ENCODE assay signal across 1 cellular context in genomic region chrX:117840645-117841044, GRCh38.
A peak's percentile ranks its signal among the peaks of the same experiment; 100 is the strongest.
TF ChIP-seq lines count a peak whose summit lies in the region.

No MANE protein-coding gene starts in this region.

TF ChIP-seq in GM12878, 131 proteins besides CTCF, POLR2A, EP300 and RAD21 (continued from another document):
- TF ChIP-seq RUNX3 (IDR thresholded peaks at IDR 0.05; ENCODE audit: low read length) = peak; percentile 47; the same call in 1 of the 2 replicates
- no peak for TF ChIP-seq POLR2AphosphoS5 (IDR thresholded peaks at IDR 0.05; ENCODE audit: low read length)
- peak; percentile 26; the same call in 1 of the 2 replicates for TF ChIP-seq CREM (IDR thresholded peaks at IDR 0.05; ENCODE audit: low read depth)
- no peak for TF ChIP-seq SUZ12 (IDR thresholded peaks at IDR 0.05; ENCODE audit: unreplicated experiment)
- TF ChIP-seq NR2C2 (IDR thresholded peaks at IDR 0.05; ENCODE audit: borderline replicate concordance, control insufficient read depth, insufficient read length, low read depth) = no peak
- TF ChIP-seq ZBED1 (IDR thresholded peaks at IDR 0.05; ENCODE audit: borderline replicate concordance) = no peak
- 0 out of 2 replicates have a peak, but pooled peaks have one; percentile 19 for TF ChIP-seq CREB1 (IDR thresholded peaks at IDR 0.05; ENCODE audit: low read depth)
- no peak for TF ChIP-seq HDAC2 (IDR thresholded peaks at IDR 0.05)
